Comparison of ENCODE assay signal across 8 cellular contexts in genomic region chr10:110279062-110279986, GRCh38. TPM values are rescaled to one million over a fixed set of nuclear protein-coding genes. Genes with fewer than 3 reads are reported as not detected.
DNase-seq lines count a peak whose midpoint lies in the region; ATAC-seq, FAIRE-seq and TF ChIP-seq lines count a peak whose summit lies in the region.
"Had no signal": no experiment of that assay in that cellular context is flagged by ENCODE, and none has a peak within 500 bp of the region (broad histone marks: within the 10 kb centered on the region; RNA-seq: fewer than 3 reads in every experiment).

No MANE protein-coding gene starts in this region.

- in situ Hi-C loops in Panc1 (cut with HindIII; ENCODE audit: low pct_unique_long_range_greater_than_20kb, low sequenced_read_pairs), result no loop called here

- no peaks in the 10 kb centered on the region for H3K4me1 ChIP-seq in Panc1 (ENCODE audit: control insufficient read depth, insufficient read depth, low read length)
- H3K4me1 ChIP-seq in heart right ventricle, result peaks cover 2 to 57% (median 31%) of the 10 kb centered on the region in 9 donors

- H3K36me3 ChIP-seq in Panc1 (ENCODE audit: control insufficient read depth, insufficient read depth, low read length) (no peaks in the 10 kb centered on the region; the same call in 1 of the 2 replicates), heart right ventricle (peaks cover 0 to 33% (median 9%) of the 10 kb centered on the region in 9 donors)

- H3K4me3 Mint-ChIP-seq in progenitor cell of endocrine pancreas (ENCODE audit: low read depth), result no peak overlapping the region

- peak; percentile 39 for DNase-seq in GF-D8 (lab: John Stamatoyannopoulos, UW)
- peak; percentile 23 for DNase-seq in HTR-8/SVneo (ENCODE audit: insufficient read length, low spot score)
- peak; percentile 52 for DNase-seq in Panc1 (ENCODE audit: low read depth, low spot score)
- peak; percentile 49 for DNase-seq in amniotic stem cell (lab: John Stamatoyannopoulos, UW)
- DNase-seq in heart right ventricle, result peak in 1 of 2 donors; percentile 71
- DNase-seq in progenitor cell of endocrine pancreas (ENCODE audit: low spot score, unreplicated experiment), result no peak
- no peak for DNase-seq in NCI-H1930 (lab: John Stamatoyannopoulos, UW)

- POLR2A ChIA-PET in Panc1 (lab: Charles Lee), result no interaction called here

- TF ChIP-seq CTCF in Panc1 (IDR thresholded peaks at IDR 0.05) (peak; percentile 80), heart right ventricle (IDR thresholded peaks at IDR 0.05) (peak; percentile 69 to 89 (median 78)), progenitor cell of endocrine pancreas (IDR thresholded peaks at IDR 0.05; ENCODE audit: unreplicated experiment) (peak; percentile 76)

- ATAC-seq in Panc1, result peak; percentile 90
- ATAC-seq in heart right ventricle, result peak; percentile 46 to 84 (median 76)

- FAIRE-seq in HTR-8/SVneo (lab: Jason Lieb, UNC), result no peak

- BruUV-seq in Panc1 (replicated peaks; lab: Mats Ljungman, UMichigan), result no TSS peak

- peaks cover 8% of the 10 kb centered on the region for H3K4me1 Mint-ChIP-seq in progenitor cell of endocrine pancreas (ENCODE audit: low read depth)

- H3K9me3 Mint-ChIP-seq in progenitor cell of endocrine pancreas (ENCODE audit: low read depth), result no peaks in the 10 kb centered on the region

- CTCF ChIA-PET in Panc1 (lab: Charles Lee), result interaction anchor here (0.6 to 1.6 kb wide), 6 partner anchors 24 to 422 kb away, joined by 3 to 5 read pairs (median 4); no protein-coding TSS in a partner anchor

- peaks cover 5% of the 10 kb centered on the region for H3K36me3 Mint-ChIP-seq in progenitor cell of endocrine pancreas (ENCODE audit: insufficient read depth)

- H3K27ac ChIP-seq in Panc1 (ENCODE audit: low read length) (no peak overlapping the region), heart right ventricle (peak overlapping the region in 7 of 10 donors; percentile 5 to 57 (median 38))
- H3K27ac ChIP-seq: epithelial cell of prostate had no signal

- H3K27me3 Mint-ChIP-seq in progenitor cell of endocrine pancreas, result no peaks in the 10 kb centered on the region

- no peaks in the 10 kb centered on the region for H3K9me3 ChIP-seq in Panc1 (ENCODE audit: control insufficient read depth, insufficient read depth, low read depth, low read length)
- H3K9me3 ChIP-seq in heart right ventricle, result no peaks in the 10 kb centered on the region

- no peak overlapping the region for H3K27ac Mint-ChIP-seq in progenitor cell of endocrine pancreas

- intact Hi-C loops in Panc1 (cut with micrococcal nuclease; ENCODE audit: unreplicated experiment), result loop anchor here (1.0 to 5.0 kb wide), 3 partner anchors 72 to 395 kb away; partner anchors contain the start of gene MXI1
- intact Hi-C loops in heart right ventricle (cut with DNase I), result loop anchor here in 9 of 10 donors (1.0 to 10.0 kb wide), 12 partner anchors 52 to 397 kb away; partner anchors contain the start of genes ADD3 (in 1 of the 9) and MXI1 (in 1 of the 9)

- 43 to 45% methylated on average over 10 of the region's 10 CpGs for WGBS in heart right ventricle, 2 donors

- H3K4me3 ChIP-seq in Panc1 (ENCODE audit: low read depth in 2 of 2, low read length in 2 of 2) (no peak overlapping the region), heart right ventricle (peak overlapping the region in 1 of 10 donors; percentile 26)

- H3K27me3 ChIP-seq in Panc1 (ENCODE audit: control insufficient read depth, insufficient read depth, low read length), result no peaks in the 10 kb centered on the region
- no peaks in the 10 kb centered on the region for H3K27me3 ChIP-seq in heart right ventricle

RNA-seq across cellular contexts. Expression of gene SMNDC1, which starts 25.4 kb away (rescaled TPM):
- 62.2 TPM for total RNA-seq in Panc1 (2021; ENCODE audit: unreplicated experiment)
- 51.6 TPM for polyA plus RNA-seq in Panc1 (2012; ENCODE audit: insufficient read length)
- total RNA-seq in heart right ventricle, result 10 to 100 TPM; 18.1 to 28.0 (median 22.4) TPM
- polyA plus RNA-seq in heart right ventricle, result 10 to 100 TPM; 10.1 to 11.0 TPM
- 39.4 and 41.4 TPM in 2 replicates for total RNA-seq in progenitor cell of endocrine pancreas

Comparison
In these comparisons a context has a peak if more than half of its experiments do, and no peak if none do; other contexts are left out.
1. DNase-seq: peak in GF-D8 (single experiment), HTR-8/SVneo (single experiment), Panc1 (single experiment) and amniotic stem cell (single experiment); none in progenitor cell of endocrine pancreas (single experiment) and NCI-H1930 (0 of 2).
2. Peak in every context shown above with its lines, with median percentiles within 50 percentile points of each other: CTCF ChIP-seq.